ENCODE assay signal across 12 cellular contexts in the genomic region with DNA sequence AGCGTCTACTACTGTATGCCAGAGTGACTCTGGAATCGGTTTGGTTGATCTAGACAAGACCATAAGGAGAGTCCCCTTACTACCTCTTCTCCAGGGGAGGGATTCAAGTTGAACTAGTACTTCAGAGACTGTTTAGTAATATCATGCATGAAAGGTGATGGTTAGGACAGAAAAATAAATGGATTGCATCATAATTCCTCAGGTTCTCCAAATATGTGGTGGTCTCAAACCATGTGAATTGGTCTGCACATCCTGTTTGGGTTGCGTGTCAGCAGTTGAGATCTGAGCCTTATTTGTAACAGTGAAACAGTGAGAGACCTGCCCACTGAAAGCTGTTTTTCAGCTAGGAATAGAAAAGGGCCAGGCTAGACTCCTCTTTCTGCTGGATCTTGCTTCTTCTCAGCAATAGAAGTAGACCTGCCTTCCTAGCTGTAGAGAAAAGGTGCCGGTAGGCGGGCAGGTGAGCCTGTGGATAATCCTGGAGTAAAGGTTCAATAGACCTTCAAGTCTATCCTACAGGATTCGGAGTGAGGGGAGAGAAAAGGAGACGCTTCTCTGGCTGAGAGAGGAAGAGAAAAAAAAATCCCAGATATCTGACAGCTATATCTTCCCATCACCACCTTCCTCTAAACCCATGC.
DNase-seq lines count a peak whose midpoint lies in the region; ATAC-seq, FAIRE-seq and TF ChIP-seq lines count a peak whose summit lies in the region.
"Had no signal": no experiment of that assay in that cellular context is flagged by ENCODE, and none has a peak within 500 bp of the region (broad histone marks: within the 10 kb centered on the region; RNA-seq: fewer than 3 reads in every experiment).

No MANE protein-coding gene starts in this region.

- H3K9me3 ChIP-seq in BLaER1 = no peaks in the 10 kb centered on the region
- H3K9me3 ChIP-seq: gastroesophageal sphincter, MG63 had no signal

- H3K4me3 Mint-ChIP-seq in GM23338 = peak overlapping the region; percentile 69
- H3K4me3 Mint-ChIP-seq in MCF 10A (ENCODE audit: unreplicated experiment) = peak overlapping the region; percentile 91
- peak overlapping the region in 6 of 8 donors; percentile 5 to 69 (median 28) for H3K4me3 Mint-ChIP-seq in naive B cell
- H3K4me3 Mint-ChIP-seq: stimulated activated memory B cell treated with anti-CD40 and anti-IgM and Interleukin-4, amounts not matched to agents 10 μg/mL and 1 μg/mL and 100 μg/mL, for 72 hours had no signal

- H3K36me3 ChIP-seq in BLaER1 (no peaks in the 10 kb centered on the region), GM23338 (ENCODE audit: insufficient read depth) (no peaks in the 10 kb centered on the region)
- H3K36me3 ChIP-seq: gastroesophageal sphincter, MG63 had no signal

- H3K79me2 ChIP-seq in GM23338 (replicated peaks; ENCODE audit: insufficient read depth) = peaks cover 3% of the 10 kb centered on the region; the same call in 1 of the 2 replicates

- H3K4me1 Mint-ChIP-seq in GM23338 = peaks cover 24% of the 10 kb centered on the region
- peaks cover 14% of the 10 kb centered on the region for H3K4me1 Mint-ChIP-seq in MCF 10A (ENCODE audit: insufficient read depth, unreplicated experiment)
- peaks cover 8 to 15% (median 14%) of the 10 kb centered on the region in 3 donors for H3K4me1 Mint-ChIP-seq in naive B cell

- H3K27ac ChIP-seq in BLaER1 (no peak overlapping the region), GM23338 (ENCODE audit: low read depth) (no peak overlapping the region)
- H3K27ac ChIP-seq: HL-60 had no signal

- H3K36me3 Mint-ChIP-seq in GM23338 (ENCODE audit: low read depth) (no peaks in the 10 kb centered on the region), MCF 10A (ENCODE audit: insufficient read depth, unreplicated experiment) (peaks cover 6% of the 10 kb centered on the region), naive B cell (peaks cover 0 to 10% of the 10 kb centered on the region in 2 donors)
- H3K36me3 Mint-ChIP-seq: stimulated activated memory B cell treated with anti-CD40 and anti-IgM and Interleukin-4, amounts not matched to agents 10 μg/mL and 1 μg/mL and 100 μg/mL, for 72 hours had no signal

- H3K27ac Mint-ChIP-seq in GM23338 (no peak overlapping the region), MCF 10A (ENCODE audit: low read depth, unreplicated experiment) (peak overlapping the region; percentile 53), naive B cell (no peak overlapping the region)
- H3K27ac Mint-ChIP-seq: stimulated activated memory B cell treated with anti-CD40 and anti-IgM and Interleukin-4, amounts not matched to agents 10 μg/mL and 1 μg/mL and 100 μg/mL, for 72 hours had no signal

- H3F3A ChIP-seq in GM23338 (replicated peaks; ENCODE audit: low read depth) = no peaks in the 10 kb centered on the region; the same call in 1 of the 2 replicates

- H3K9me3 Mint-ChIP-seq in GM23338 = no peaks in the 10 kb centered on the region
- no peaks in the 10 kb centered on the region for H3K9me3 Mint-ChIP-seq in MCF 10A (ENCODE audit: unreplicated experiment)
- no peaks in the 10 kb centered on the region for H3K9me3 Mint-ChIP-seq in naive B cell
- H3K9me3 Mint-ChIP-seq: stimulated activated memory B cell treated with anti-CD40 and anti-IgM and Interleukin-4, amounts not matched to agents 10 μg/mL and 1 μg/mL and 100 μg/mL, for 72 hours had no signal

- peaks cover 9% of the 10 kb centered on the region; the same call in 1 of the 2 replicates for H3K4me1 ChIP-seq in BLaER1
- peaks cover 38% of the 10 kb centered on the region for H3K4me1 ChIP-seq in GM23338 (ENCODE audit: insufficient read depth)

- H3K4me2 ChIP-seq in BLaER1 = peak overlapping the region; percentile 94
- H3K4me2 ChIP-seq in GM23338 = peak overlapping the region; percentile 95

- ATAC-seq in GM23338 = no peak
- ATAC-seq in naive B cell (ENCODE audit: low read depth in 2 of 2) = no peak

- intact Hi-C loops in MCF 10A (cut with micrococcal nuclease) = loop anchor here (1.0 to 5.0 kb wide), 3 partner anchors 172 to 361 kb away; a partner anchor contains a TSS

- FAIRE-seq in GM19239 (lab: Jason Lieb, UNC) = no peak

- H3K4me3 ChIP-seq in BLaER1 = no peak overlapping the region
- peak overlapping the region; percentile 83 for H3K4me3 ChIP-seq in GM23338

- DNase-seq in GM23338 (ENCODE audit: low spot score) = no peak
- no peak for DNase-seq in MCF 10A (ENCODE audit: unreplicated experiment)
- DNase-seq in naive B cell = no peak
- DNase-seq in GF-D8 (lab: John Stamatoyannopoulos, UW) = no peak
- no peak for DNase-seq in AML-193 (lab: John Stamatoyannopoulos, UW)
- no peak for DNase-seq in iPS-NIHi11 (ENCODE audit: low spot score)
- no peak for DNase-seq in GM19239 (ENCODE audit: insufficient read length, low spot score)

- 0 out of 2 replicates have a peak, but pooled peaks cover 3% of the 10 kb centered on the region for H3K9me2 ChIP-seq in GM23338 (ENCODE audit: insufficient read depth)

- POLR2A ChIA-PET in MCF 10A (lab: Yijun Ruan, JAX) = interaction anchor here (0.6 to 1.1 kb wide), 2 partner anchors 16 to 134 kb away, joined by 3 to 4 read pairs; no protein-coding TSS in a partner anchor

- H2AFZ ChIP-seq in GM23338 = peak overlapping the region; percentile 99; the same call in 1 of the 2 replicates

- peaks cover 15% of the 10 kb centered on the region for H3K27me3 Mint-ChIP-seq in GM23338 (ENCODE audit: insufficient read depth, low read depth, poor library complexity)
- peaks cover 13% of the 10 kb centered on the region for H3K27me3 Mint-ChIP-seq in MCF 10A (ENCODE audit: insufficient read depth, unreplicated experiment)
- H3K27me3 Mint-ChIP-seq in naive B cell = peaks cover 55 to 63% (median 62%) of the 10 kb centered on the region in 3 donors

- H3K9ac ChIP-seq in BLaER1 = no peak overlapping the region

- no TSS peak for BruUV-seq in MCF 10A (replicated peaks; lab: Mats Ljungman, UMichigan)

- no peaks in the 10 kb centered on the region for H4K20me1 ChIP-seq in BLaER1
- H4K20me1 ChIP-seq in GM23338 (replicated peaks; ENCODE audit: insufficient read depth) = no peaks in the 10 kb centered on the region

- H3K27me3 ChIP-seq in BLaER1 (peaks cover 22% of the 10 kb centered on the region), GM23338 (ENCODE audit: insufficient read depth) (peaks cover 22% of the 10 kb centered on the region)

- CTCF ChIA-PET in MCF 10A (lab: Yijun Ruan, JAX) = interaction anchor here (0.6 to 4.2 kb wide), 21 partner anchors 10 to 647 kb away, joined by 3 to 34 read pairs (median 4); no protein-coding TSS in a partner anchor

- TF ChIP-seq CTCF in GM23338 (conservative IDR thresholded peaks at IDR 0.05; ENCODE audit: low read depth in 2 of 2) (no peak), MCF 10A (IDR thresholded peaks at IDR 0.05; ENCODE audit: unreplicated experiment) (no peak)

TF ChIP-seq in GM23338, 12 proteins besides CTCF, POLR2A, EP300 and RAD21:
- no peak for TF ChIP-seq STAT1 (IDR thresholded peaks at IDR 0.05; ENCODE audit: unreplicated experiment)
- no peak for TF ChIP-seq CREB1 (CRISPR knock-in tag; IDR thresholded peaks at IDR 0.05; ENCODE audit: low read depth)
- no peak for TF ChIP-seq JUNB (IDR thresholded peaks at IDR 0.05; ENCODE audit: unreplicated experiment)
- no peak for TF ChIP-seq EZH2 (IDR thresholded peaks at IDR 0.05; ENCODE audit: low read depth, unreplicated experiment)
- no peak for TF ChIP-seq NANOG (IDR thresholded peaks at IDR 0.05; ENCODE audit: borderline replicate concordance)

Comparison
In these comparisons a context has a peak if more than half of its experiments do, and no peak if none do; other contexts are left out.
1. H3K4me3 Mint-ChIP-seq: peak in every context shown above with its lines; median percentile 91 in MCF 10A; 69 in GM23338; 28 in naive B cell.